In genomic region chr1:245915851-245916250, GRCh38 we compare ENCODE assay signal across 13 cellular contexts.
A peak's percentile ranks its signal among the peaks of the same experiment; 100 is the strongest.
DNase-seq lines count a peak whose midpoint lies in the region; ATAC-seq and FAIRE-seq lines count a peak whose summit lies in the region.
"Had no signal": no experiment of that assay in that cellular context is flagged by ENCODE, and none has a peak within 500 bp of the region (broad histone marks: within the 10 kb centered on the region; RNA-seq: fewer than 3 reads in every experiment).

No MANE protein-coding gene starts in this region.

- peak; percentile 66 for DNase-seq in DMS 273 (lab: John Stamatoyannopoulos, UW; ENCODE audit: unreplicated experiment)
- peak; percentile 77 for DNase-seq in G401 (ENCODE audit: low spot score)
- DNase-seq: Calu3; CD8-positive, alpha-beta T cell; GF-D8; GOT3; H7; HFFc6 had no signal

- no peak for ATAC-seq in HG03025 (IDR thresholded peaks at IDR 0.05; ENCODE audit: low FRiP score, unreplicated experiment)
- ATAC-seq in HG02798 (IDR thresholded peaks at IDR 0.05; ENCODE audit: poor library complexity, unreplicated experiment), result no peak
- ATAC-seq: CD8-positive, alpha-beta T cell; HCT116 had no signal

- peak; percentile 3 for FAIRE-seq in TTC549 (lab: Jason Lieb, UNC)
- peak; percentile 45 for FAIRE-seq in islet of Langerhans (lab: Jason Lieb, UNC)

- in situ Hi-C loops in G401 (cut with HindIII; ENCODE audit: low sequenced_read_pairs), result no loop called here
